ENCODE assay signal across 8 cellular contexts in the genomic region with DNA sequence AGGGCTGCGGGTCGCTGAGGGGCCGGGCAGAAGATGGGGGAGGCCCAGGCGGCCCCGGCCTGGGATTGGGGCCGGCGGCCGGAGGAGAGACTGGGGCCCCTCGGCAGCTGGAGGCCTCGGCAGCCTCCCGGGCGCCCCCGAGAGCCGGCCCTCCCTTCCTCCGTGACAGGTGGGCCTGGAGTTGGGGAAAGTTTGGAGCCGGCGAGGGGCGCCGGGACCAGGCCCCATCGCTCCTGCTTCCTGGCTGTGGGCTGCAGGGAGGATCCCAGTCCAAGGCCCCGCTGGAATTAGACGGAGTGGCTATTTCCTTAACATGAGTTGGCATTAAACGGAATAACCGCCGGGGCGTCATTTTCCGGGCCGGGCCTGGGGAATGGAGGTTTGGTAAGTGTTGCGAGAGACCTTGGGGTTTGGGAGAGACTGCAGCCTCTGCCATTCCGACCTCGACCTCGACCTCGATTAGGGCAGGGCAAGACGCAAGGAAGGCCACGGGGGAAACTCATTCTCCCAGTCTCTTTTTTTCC. TPM values are rescaled to one million over a fixed set of nuclear protein-coding genes. Genes with fewer than 3 reads are reported as not detected.
A peak's percentile ranks its signal among the peaks of the same experiment; 100 is the strongest.
DNase-seq lines count a peak whose midpoint lies in the region; ATAC-seq and TF ChIP-seq lines count a peak whose summit lies in the region.
"Not testable (repeated sequence)": the region's sequence is repeated elsewhere in the genome, so short reads cannot be mapped to it uniquely, and the experiment has no call there.

No MANE protein-coding gene starts in this region.

- H3K27me3 ChIP-seq in A673 (replicated peaks; ENCODE audit: insufficient read depth, low read depth, low read length, poor library complexity); esophagus muscularis mucosa: not testable (repeated sequence)

- TF ChIP-seq CTCF in A673 (conservative IDR thresholded peaks at IDR 0.05; ENCODE audit: low read depth, low read length); esophagus muscularis mucosa (IDR thresholded peaks at IDR 0.05): not testable (repeated sequence)

- H3K36me3 Mint-ChIP-seq in IgD-negative memory B cell = not testable (repeated sequence)

- not testable (repeated sequence) for H3K36me3 ChIP-seq in A673 (ENCODE audit: insufficient read depth, low read length, poor library complexity, severe bottlenecking)
- peaks cover 0 to 22% (median 9%) of the 10 kb centered on the region in 4 donors for H3K36me3 ChIP-seq in esophagus muscularis mucosa

- CTCF ChIA-PET in A673 (lab: Charles Lee) = not testable (repeated sequence)

- not testable (repeated sequence) for BruUV-seq in A673 (replicated peaks; lab: Mats Ljungman, UMichigan)

- not testable (repeated sequence) for H3K27me3 Mint-ChIP-seq in IgD-negative memory B cell

- H3K27ac ChIP-seq in A673 (ENCODE audit: low read depth, low read length, poor library complexity, severe bottlenecking) (peak overlapping the region; percentile 92), esophagus muscularis mucosa (replicated peaks in 1 of 4) (peak overlapping the region; percentile 97 to 99 (median 99))

- DNase-seq in A673 (ENCODE audit: low spot score) (peak; percentile 26), SKM-1 treated with dmso at 0.1 percent for 144 hours (lab: John Stamatoyannopoulos, UW; ENCODE audit: unreplicated experiment) (peak; percentile 20), esophagus muscularis mucosa (ENCODE audit: extremely low spot score) (peak; percentile 92), medulla oblongata (ENCODE audit: extremely low spot score) (peak; percentile 27)
- DNase-seq in activated naive CD4-positive, alpha-beta T cell treated with Interleukin-2 at 50 U/mL for 16 hours = peak; percentile 47
- DNase-seq in stimulated activated CD4-positive, alpha-beta T cell treated with anti-CD3 and anti-CD28 coated beads, Interleukin-12 subunit alpha, Interleukin-12 subunit beta, amount 100 ng/mL, for 48 hours (ENCODE audit: low read depth in 2 of 3, low spot score in 1 of 3) = peak in 2 of 3 donors; percentile 9 to 31

- H3K4me3 ChIP-seq in A673 (ENCODE audit: low read depth, low read length, poor library complexity, severe bottlenecking) = peak overlapping the region; percentile 69
- peak overlapping the region; percentile 73 to 99 (median 88) for H3K4me3 ChIP-seq in esophagus muscularis mucosa

- H3K9me3 Mint-ChIP-seq in IgD-negative memory B cell = not testable (repeated sequence)

- ATAC-seq in GM19035 (IDR thresholded peaks at IDR 0.05; ENCODE audit: unreplicated experiment) = peak; percentile 32

- not testable (repeated sequence) for H3K4me1 ChIP-seq in A673 (ENCODE audit: insufficient read depth, low read length, poor library complexity, severe bottlenecking)
- peaks cover 36 to 54% (median 51%) of the 10 kb centered on the region in 4 donors for H3K4me1 ChIP-seq in esophagus muscularis mucosa

- H3K4me3 Mint-ChIP-seq in IgD-negative memory B cell = peak overlapping the region; percentile 87 to 98 (median 94)

- H3K27ac Mint-ChIP-seq in IgD-negative memory B cell = peak overlapping the region; percentile 95 to 97 (median 96)

- H3K9me3 ChIP-seq in A673 (ENCODE audit: low read depth, low read length, poor library complexity, severe bottlenecking); esophagus muscularis mucosa: not testable (repeated sequence)

- H3K4me1 Mint-ChIP-seq in IgD-negative memory B cell = peaks cover 19 to 32% (median 21%) of the 10 kb centered on the region in 3 donors

- intact Hi-C loops in A673 (cut with micrococcal nuclease; ENCODE audit: unreplicated experiment) = loop anchor here (5.0 kb wide), 1 partner anchor 55 kb away; a partner anchor contains a TSS
- intact Hi-C loops in esophagus muscularis mucosa (cut with DNase I) = not testable (repeated sequence)

- POLR2A ChIA-PET in A673 (lab: Charles Lee; ENCODE audit: low non-redundant PET) = not testable (repeated sequence)

- not testable (repeated sequence) for TF ChIP-seq EP300 in esophagus muscularis mucosa (IDR thresholded peaks at IDR 0.05)

- TF ChIP-seq POLR2A in esophagus muscularis mucosa (IDR thresholded peaks at IDR 0.05; ENCODE audit: low read depth) = not testable (repeated sequence)

- under 1% methylated on average over 11 of the region's 35 CpGs for WGBS in esophagus muscularis mucosa

RNA-seq across cellular contexts. Expression of a gene that starts 55.5 kb away (rescaled TPM):
- total RNA-seq in A673 (2021) (53.8 and 58.7 TPM in 2 replicates), esophagus muscularis mucosa (10 to 100 TPM; 19.9 to 23.5 (median 21.0) TPM)
- 21.7 TPM for polyA plus RNA-seq in IgD-negative memory B cell

Comparison
In these comparisons a context has a peak if more than half of its experiments do, and no peak if none do; other contexts are left out.
1. Peak in every context shown above with its lines: DNase-seq, ATAC-seq, H3K4me3 ChIP-seq and H3K27ac ChIP-seq.
2. DNase-seq: peak in every context shown above with its lines; median percentile 92 in esophagus muscularis mucosa; 47 in activated naive CD4-positive, alpha-beta T cell treated with Interleukin-2 at 50 U/mL for 16 hours; 27 in medulla oblongata; 26 in A673; 20 in SKM-1 treated with dmso at 0.1 percent for 144 hours; 20 in stimulated activated CD4-positive, alpha-beta T cell treated with anti-CD3 and anti-CD28 coated beads, Interleukin-12 subunit alpha, Interleukin-12 subunit beta, amount 100 ng/mL, for 48 hours.